Comparison of ENCODE assay signal across 16 cellular contexts in genomic region chr21:41584603-41585176, GRCh38.
DNase-seq lines count a peak whose midpoint lies in the region; ATAC-seq and TF ChIP-seq lines count a peak whose summit lies in the region.
"Had no signal": no experiment of that assay in that cellular context is flagged by ENCODE, and none has a peak within 500 bp of the region (broad histone marks: within the 10 kb centered on the region; RNA-seq: fewer than 3 reads in every experiment).

No MANE protein-coding gene starts in this region.

- no peaks in the 10 kb centered on the region for H3K79me1 ChIP-seq in H9 (ENCODE audit: insufficient read depth, low read depth, low read length, poor library complexity, severe bottlenecking)

- H2AK5ac ChIP-seq in H9 (ENCODE audit: insufficient read length, low read length), result no peak overlapping the region

- H3K4me3 Mint-ChIP-seq in H9, result no peak overlapping the region
- H3K4me3 Mint-ChIP-seq: CD8-positive, alpha-beta T cell had no signal

- no peak overlapping the region for H3K23ac ChIP-seq in H9 (ENCODE audit: insufficient read length, low read depth, low read length)

- TF ChIP-seq POLR2A in prostate gland (IDR thresholded peaks at IDR 0.05), result no peak

- H3K27ac Mint-ChIP-seq in H9, result no peak overlapping the region
- H3K27ac Mint-ChIP-seq: CD8-positive, alpha-beta T cell had no signal

- H3K4me1 Mint-ChIP-seq in H9, result peaks cover 15 to 24% of the 10 kb centered on the region in 2 experiments

- no peak overlapping the region for H2BK20ac ChIP-seq in H9 (ENCODE audit: low read depth, low read length, poor library complexity, severe bottlenecking)

- peaks cover 0 to 5% (median 0%) of the 10 kb centered on the region in 3 experiments; a peak in 1 of 7 replicates for H3K36me3 Mint-ChIP-seq in H9 (ENCODE audit: insufficient read depth in 1 of 3, low read depth in 3 of 3)
- H3K36me3 Mint-ChIP-seq: CD8-positive, alpha-beta T cell had no signal

- H3K9me3 ChIP-seq in H9 (ENCODE audit: control insufficient read depth, low read depth, low read length) (no peaks in the 10 kb centered on the region), RWPE2 (ENCODE audit: severe bottlenecking) (no peaks in the 10 kb centered on the region), prostate gland (no peaks in the 10 kb centered on the region)
- H3K9me3 ChIP-seq: A549 had no signal

- H3K4ac ChIP-seq in H9 (ENCODE audit: low read depth, low read length), result no peak overlapping the region

- H2BK12ac ChIP-seq in H9 (ENCODE audit: insufficient read length, low read depth, low read length), result no peak overlapping the region

- no peaks in the 10 kb centered on the region for H3K27me3 ChIP-seq in H9 (ENCODE audit: insufficient read depth, low read length)
- H3K27me3 ChIP-seq in RWPE2 (ENCODE audit: insufficient read depth, poor library complexity, severe bottlenecking), result no peaks in the 10 kb centered on the region
- H3K27me3 ChIP-seq in prostate gland (replicated peaks; ENCODE audit: insufficient read depth), result no peaks in the 10 kb centered on the region

- H3K27ac ChIP-seq in H9 (ENCODE audit: insufficient read length, low read depth, low read length) (no peak overlapping the region), RWPE2 (ENCODE audit: poor library complexity, severe bottlenecking) (peak overlapping the region; percentile 90), prostate gland (peak overlapping the region; percentile 30 to 81)
- H3K27ac ChIP-seq: A549 had no signal

- H3K79me2 ChIP-seq in H9 (ENCODE audit: insufficient read depth, low read length), result no peaks in the 10 kb centered on the region

- no peak overlapping the region for H2BK120ac ChIP-seq in H9 (ENCODE audit: low read depth, low read length, poor library complexity, severe bottlenecking)

- H4K5ac ChIP-seq in H9 (ENCODE audit: insufficient read length, low read depth, low read length), result no peak overlapping the region

- H2AFZ ChIP-seq in H9 (ENCODE audit: low read length), result no peak overlapping the region

- H3K56ac ChIP-seq in H9 (ENCODE audit: insufficient read length, low read depth, low read length), result no peak overlapping the region

- no peak overlapping the region for H3K4me3 ChIP-seq in RWPE2 (ENCODE audit: severe bottlenecking)
- H3K4me3 ChIP-seq in prostate gland, result no peak overlapping the region
- H3K4me3 ChIP-seq: A549, GM12878 had no signal

- H4K20me1 ChIP-seq in H9 (ENCODE audit: control insufficient read depth, insufficient read depth, insufficient read length), result peaks cover 2% of the 10 kb centered on the region

- TF ChIP-seq CTCF in H9 (conservative IDR thresholded peaks at IDR 0.05) (no peak), RWPE2 (IDR thresholded peaks at IDR 0.05; ENCODE audit: poor library complexity, severe bottlenecking) (no peak), prostate gland (IDR thresholded peaks at IDR 0.05) (no peak)

- H3K23me2 ChIP-seq in H9 (ENCODE audit: insufficient read length, low read depth, low read length, poor library complexity, severe bottlenecking), result no peaks in the 10 kb centered on the region

- H3K36me3 ChIP-seq in RWPE2 (ENCODE audit: low read depth) (no peaks in the 10 kb centered on the region), prostate gland (no peaks in the 10 kb centered on the region)

- peaks cover 10% of the 10 kb centered on the region for H3K27me3 Mint-ChIP-seq in H9 (ENCODE audit: low read depth)

- peak overlapping the region; percentile 31 for H3K18ac ChIP-seq in H9 (ENCODE audit: insufficient read length, low read depth, low read length)

- H4K91ac ChIP-seq in H9 (ENCODE audit: insufficient read length, low read depth, low read length), result no peak overlapping the region

- no peak overlapping the region; the same call in 1 of the 2 replicates for H3K14ac ChIP-seq in H9 (ENCODE audit: insufficient read depth, low read length)

- H3T11ph ChIP-seq in H9 (ENCODE audit: low read length), result no peak overlapping the region

- ATAC-seq in RWPE2 (ENCODE audit: low read depth), result no peak
- ATAC-seq in GM21447 (IDR thresholded peaks at IDR 0.05; ENCODE audit: unreplicated experiment), result no peak
- ATAC-seq: A549; CD8-positive, alpha-beta T cell; GM12878 had no signal

- no peak overlapping the region for H2BK5ac ChIP-seq in H9 (ENCODE audit: insufficient read length, low read length)

- H3K9me3 Mint-ChIP-seq in H9, result peaks cover 0 to 2% of the 10 kb centered on the region in 2 experiments; a peak in 4 of 5 replicates

- H3K9ac ChIP-seq in H9 (ENCODE audit: extremely low read depth, insufficient read length, low read length), result no peak overlapping the region

- DNase-seq in H9 (no peak), RWPE2 (ENCODE audit: low spot score) (no peak), islet precursor cell (peak; percentile 29), prostate gland (ENCODE audit: low spot score) (no peak), NCI-H187 (lab: John Stamatoyannopoulos, UW) (no peak), CD1c-positive myeloid dendritic cell (ENCODE audit: extremely low spot score) (no peak)
- DNase-seq: CD8-positive, alpha-beta T cell; EL; MM.1S; NCI-H1092; NCI-H1436 treated with DMSO at 0.1 percent for 48 hours; RPMI8226; SIG-M5 had no signal

- no peak overlapping the region for H2BK15ac ChIP-seq in H9 (ENCODE audit: low read depth, low read length)

- H3K4me1 ChIP-seq in H9 (ENCODE audit: insufficient read depth, low read length), result no peaks in the 10 kb centered on the region; the same call in 1 of the 2 replicates
- peaks cover 40% of the 10 kb centered on the region for H3K4me1 ChIP-seq in RWPE2 (ENCODE audit: insufficient read depth, poor library complexity, severe bottlenecking)
- H3K4me1 ChIP-seq in prostate gland (replicated peaks), result peaks cover 15% of the 10 kb centered on the region

- intact Hi-C loops in prostate gland (cut with DNase I), result no loop called here

- no peak overlapping the region for H3K4me2 ChIP-seq in H9 (ENCODE audit: insufficient read depth, insufficient read length, low read length)
- H3K4me2 ChIP-seq: A549 had no signal

- 100% methylated on average over 2 of the region's 4 CpGs for WGBS in H9 (ENCODE audit: extremely low coverage, insufficient read length, low lambda C conversion rate)
- WGBS in prostate gland, result 92% methylated on average over 4 of the region's 4 CpGs

- H4K8ac ChIP-seq in H9 (replicated peaks; ENCODE audit: insufficient read length, low read depth, low read length), result no peak overlapping the region
